24 cellular contexts compared by ENCODE assay signal in genomic region chr9:107586493-107586892, GRCh38.
DNase-seq lines count a peak whose midpoint lies in the region; ATAC-seq lines count a peak whose summit lies in the region.
"Had no signal": no experiment of that assay in that cellular context is flagged by ENCODE, and none has a peak within 500 bp of the region (broad histone marks: within the 10 kb centered on the region; RNA-seq: fewer than 3 reads in every experiment).

No MANE protein-coding gene starts in this region.

- H3K4ac ChIP-seq in trophoblast cell (ENCODE audit: low read depth, low read length), result no peak overlapping the region

- H2AK5ac ChIP-seq in trophoblast cell (ENCODE audit: low read length), result no peak overlapping the region

- H3K4me1 ChIP-seq in duodenal mucosa (ENCODE audit: control insufficient read depth in 1 of 2, insufficient read depth in 2 of 2, low read length in 2 of 2) (peaks cover 42 to 46% of the 10 kb centered on the region in 2 donors), trophoblast cell (ENCODE audit: control insufficient read depth in 1 of 2, insufficient read depth in 2 of 2, low read length in 2 of 2) (peaks cover 0 to 4% of the 10 kb centered on the region in 2 experiments)

- no peak overlapping the region for H4K91ac ChIP-seq in trophoblast cell (ENCODE audit: low read depth, low read length)

- no peak overlapping the region for H3K18ac ChIP-seq in trophoblast cell (ENCODE audit: low read length)

- no peak overlapping the region for H4K8ac ChIP-seq in trophoblast cell (ENCODE audit: low read depth, low read length)

- no peaks in the 10 kb centered on the region for H3K27me3 ChIP-seq in duodenal mucosa (ENCODE audit: control insufficient read depth in 1 of 2, insufficient read depth in 2 of 2, low read length in 2 of 2)
- no peaks in the 10 kb centered on the region for H3K27me3 ChIP-seq in trophoblast cell (ENCODE audit: insufficient read depth, low read length)
- H3K27me3 ChIP-seq: BLaER1 treated with 17β-estradiol and CSF1 and Interleukin-3, amounts not matched to agents 10 nM and 100 nM; body of pancreas; left lung had no signal

- H3K27ac ChIP-seq in duodenal mucosa (ENCODE audit: low read depth, low read length), result peak overlapping the region; percentile 75
- no peak overlapping the region for H3K27ac ChIP-seq in trophoblast cell (ENCODE audit: low read depth, low read length)
- H3K27ac ChIP-seq: neutrophil had no signal

- H2BK120ac ChIP-seq in trophoblast cell (ENCODE audit: insufficient read depth, low read length, poor library complexity), result no peak overlapping the region

- ATAC-seq in HG02642 (IDR thresholded peaks at IDR 0.05; ENCODE audit: poor library complexity, unreplicated experiment) (no peak), HG03025 (IDR thresholded peaks at IDR 0.05; ENCODE audit: low FRiP score, unreplicated experiment) (no peak)
- ATAC-seq: activated CD8-positive, alpha-beta T cell treated with anti-CD3 and anti-CD28 coated beads for 36 hours; activated T-helper 17 cell treated with anti-CD3 and anti-CD28 coated beads, Interleukin-2, amount 50 U/mL, for 72 hours had no signal

- no peak overlapping the region for H2BK5ac ChIP-seq in trophoblast cell (ENCODE audit: low read depth, low read length, poor library complexity)

- no peak overlapping the region for H3K23ac ChIP-seq in trophoblast cell (ENCODE audit: low read length)

- H3K14ac ChIP-seq in trophoblast cell (ENCODE audit: low read length), result no peak overlapping the region

- H3K79me1 ChIP-seq in trophoblast cell (ENCODE audit: low read length), result no peaks in the 10 kb centered on the region

- peak; percentile 38 for DNase-seq in Daoy (ENCODE audit: low read depth)
- peak; percentile 44 for DNase-seq in M059J (ENCODE audit: low read depth)
- no peak for DNase-seq in trophoblast cell
- DNase-seq in activated T-cell treated with anti-CD3 and anti-CD28 coated beads, Interleukin-2, amount 50 U/mL, for 1 hour, result no peak
- no peak for DNase-seq in stimulated activated CD4-positive, alpha-beta T cell treated with anti-CD3 and anti-CD28 coated beads, Interleukin-4, amount 100 ng/mL, for 4 hours
- DNase-seq: activated CD8-positive, alpha-beta memory T cell treated with anti-CD3 and anti-CD28 coated beads, Interleukin-2, amount 50 U/mL, for 48 hours; activated CD8-positive, alpha-beta T cell treated with anti-CD3 and anti-CD28 coated beads for 36 hours; activated naive CD4-positive, alpha-beta T cell treated with anti-CD3 and anti-CD28 coated beads, Interleukin-2, amount 10 ng/mL, durations not matched to agents 7 days and 5 days; body of pancreas; GOT3; left lung; naive B cell; NCI-H1048; NCI-H187 treated with DMSO at 0.1 percent for 48 hours; NCI-H524 treated with DMSO at 0.1 percent for 48 hours; SIG-M5; stimulated activated CD4-positive, alpha-beta T cell treated with anti-CD3 and anti-CD28 coated beads, Interleukin-4, amount 100 ng/mL, for 24 hours; substantia nigra had no signal

- H3K36me3 ChIP-seq in duodenal mucosa (ENCODE audit: control insufficient read depth in 1 of 2, insufficient read depth in 2 of 2, low read length in 2 of 2) (no peaks in the 10 kb centered on the region), trophoblast cell (ENCODE audit: control insufficient read depth in 1 of 2, insufficient read depth in 2 of 2, low read length in 2 of 2) (no peaks in the 10 kb centered on the region)
- H3K36me3 ChIP-seq: BLaER1 treated with 17β-estradiol and CSF1 and Interleukin-3, amounts not matched to agents 10 nM and 100 nM; left lung; neutrophil had no signal

- peak overlapping the region; percentile 23 for H2AFZ ChIP-seq in trophoblast cell (ENCODE audit: insufficient read depth, low read length, poor library complexity)

- H3K4me3 ChIP-seq in duodenal mucosa (ENCODE audit: low read depth in 1 of 2, low read length in 2 of 2) (peak overlapping the region in 1 of 2 donors; percentile 16), trophoblast cell (ENCODE audit: low read depth, low read length) (no peak overlapping the region)
- H3K4me3 ChIP-seq: body of pancreas had no signal

- no peak overlapping the region for H3K4me2 ChIP-seq in trophoblast cell (ENCODE audit: low read length)

- H3K9ac ChIP-seq in duodenal mucosa (ENCODE audit: low read depth in 1 of 2, low read length in 2 of 2), result peak overlapping the region in 1 of 2 donors; percentile 60
- H3K9ac ChIP-seq in trophoblast cell (ENCODE audit: low read length), result no peak overlapping the region
- H3K9ac ChIP-seq: BLaER1 treated with 17β-estradiol and CSF1 and Interleukin-3, amounts not matched to agents 10 nM and 100 nM had no signal

- no peaks in the 10 kb centered on the region for H3K79me2 ChIP-seq in trophoblast cell (ENCODE audit: control insufficient read depth, insufficient read depth, low read length, poor library complexity)

- H2BK12ac ChIP-seq in trophoblast cell (ENCODE audit: low read length), result no peak overlapping the region

- H3K9me3 ChIP-seq in duodenal mucosa (ENCODE audit: control insufficient read depth in 1 of 2, low read length in 2 of 2) (no peaks in the 10 kb centered on the region), trophoblast cell (ENCODE audit: insufficient read depth, low read depth, low read length) (no peaks in the 10 kb centered on the region)
- H3K9me3 ChIP-seq: BLaER1 treated with 17β-estradiol and CSF1 and Interleukin-3, amounts not matched to agents 10 nM and 100 nM; body of pancreas; left lung; neutrophil had no signal

- H4K12ac ChIP-seq in trophoblast cell (ENCODE audit: low read depth, low read length), result no peak overlapping the region

- no CpG with 5 or more reads among the region's 3 CpGs for WGBS in trophoblast cell (ENCODE audit: extremely low coverage, insufficient coverage, insufficient read length)

Comparison
In these comparisons a context has a peak if more than half of its experiments do, and no peak if none do; other contexts are left out.
1. DNase-seq: peak in Daoy (single experiment) and M059J (single experiment); none in trophoblast cell (0 of 2), activated T-cell treated with anti-CD3 and anti-CD28 coated beads, Interleukin-2, amount 50 U/mL, for 1 hour (single experiment) and stimulated activated CD4-positive, alpha-beta T cell treated with anti-CD3 and anti-CD28 coated beads, Interleukin-4, amount 100 ng/mL, for 4 hours (0 of 2).